23 cellular contexts compared by ENCODE assay signal in genomic region chr2:18526429-18526828, GRCh38. TPM values are rescaled to one million over a fixed set of nuclear protein-coding genes. Genes with fewer than 3 reads are reported as not detected.
DNase-seq lines count a peak whose midpoint lies in the region; ATAC-seq and TF ChIP-seq lines count a peak whose summit lies in the region.
"Had no signal": no experiment of that assay in that cellular context is flagged by ENCODE, and none has a peak within 500 bp of the region (broad histone marks: within the 10 kb centered on the region; RNA-seq: fewer than 3 reads in every experiment).

No MANE protein-coding gene starts in this region.

- peak overlapping the region; percentile 42 for H3K27ac Mint-ChIP-seq in mesothelial cell of epicardium
- H3K27ac Mint-ChIP-seq: CD4-positive, alpha-beta memory T cell had no signal

- no peaks in the 10 kb centered on the region for H3K36me3 Mint-ChIP-seq in mesothelial cell of epicardium
- H3K36me3 Mint-ChIP-seq: CD4-positive, alpha-beta memory T cell had no signal

- H3K27me3 ChIP-seq in esophagus muscularis mucosa = no peaks in the 10 kb centered on the region
- H3K27me3 ChIP-seq: SJSA1 had no signal

- ATAC-seq in left cardiac atrium = peak; percentile 22 to 24
- ATAC-seq in GM19395 (IDR thresholded peaks at IDR 0.05; ENCODE audit: unreplicated experiment) = no peak
- ATAC-seq: PC-3 had no signal

- H3K4me3 ChIP-seq in AG10803 (ENCODE audit: low read length) = no peak overlapping the region
- no peak overlapping the region for H3K4me3 ChIP-seq in esophagus muscularis mucosa
- H3K4me3 ChIP-seq: SJSA1 had no signal

- TF ChIP-seq POLR2A in esophagus muscularis mucosa (IDR thresholded peaks at IDR 0.05; ENCODE audit: low read depth) = no peak

- WGBS in esophagus muscularis mucosa = 20% methylated on average over 7 of the region's 7 CpGs

- H3K9me3 Mint-ChIP-seq in mesothelial cell of epicardium = no peaks in the 10 kb centered on the region
- H3K9me3 Mint-ChIP-seq: CD4-positive, alpha-beta memory T cell had no signal

- intact Hi-C loops in esophagus muscularis mucosa (cut with DNase I) (loop anchor here (10.0 kb wide), 1 partner anchor 458 kb away; no protein-coding TSS in a partner anchor), left cardiac atrium (cut with DNase I) (no loop called here)

- peaks cover 17% of the 10 kb centered on the region for H3K27me3 Mint-ChIP-seq in mesothelial cell of epicardium (ENCODE audit: low read depth)
- H3K27me3 Mint-ChIP-seq: CD4-positive, alpha-beta memory T cell had no signal

- H3K9me3 ChIP-seq in esophagus muscularis mucosa = no peaks in the 10 kb centered on the region
- H3K9me3 ChIP-seq: Caco-2, SJSA1 had no signal

- H3K4me1 Mint-ChIP-seq in mesothelial cell of epicardium = peaks cover 11% of the 10 kb centered on the region
- H3K4me1 Mint-ChIP-seq: CD4-positive, alpha-beta memory T cell had no signal

- TF ChIP-seq EP300 in esophagus muscularis mucosa (IDR thresholded peaks at IDR 0.05) = no peak

- DNase-seq in AG10803 (ENCODE audit: low read depth) (peak; percentile 37), esophagus muscularis mucosa (ENCODE audit: extremely low spot score) (no peak), left cardiac atrium (no peak), mesothelial cell of epicardium (ENCODE audit: low spot score in 2 of 2, unreplicated experiment in 2 of 2) (no peak), NCI-H1092 treated with DMSO at 0.1 percent for 48 hours (lab: John Stamatoyannopoulos, UW) (no peak), amniotic stem cell (lab: John Stamatoyannopoulos, UW) (no peak), NCI-H526 treated with DMSO at 0.1 percent for 48 hours (lab: John Stamatoyannopoulos, UW) (no peak)
- DNase-seq: C1 segment of cervical spinal cord, Caco-2, GOT3, HCEC 1CT, Karpas-422, NCI-H1092, NCI-H1436, NCI-H187 treated with DMSO at 0.1 percent for 48 hours, NCI-H2107, NCI-H524, NCI-H774, PC-3 had no signal

- peak overlapping the region; percentile 40 to 71 (median 54) for H3K27ac ChIP-seq in esophagus muscularis mucosa (replicated peaks in 1 of 4)
- H3K27ac ChIP-seq: HL-60, SJSA1 had no signal

- H3K36me3 ChIP-seq in esophagus muscularis mucosa = no peaks in the 10 kb centered on the region
- H3K36me3 ChIP-seq: SJSA1 had no signal

- H3K4me1 ChIP-seq in esophagus muscularis mucosa = peaks cover 31 to 67% (median 52%) of the 10 kb centered on the region in 4 donors
- H3K4me1 ChIP-seq: SJSA1 had no signal

- TF ChIP-seq CTCF in AG10803 (conservative IDR thresholded peaks at IDR 0.05; ENCODE audit: low read length) (no peak), esophagus muscularis mucosa (IDR thresholded peaks at IDR 0.05) (no peak), mesothelial cell of epicardium (IDR thresholded peaks at IDR 0.05; ENCODE audit: unreplicated experiment) (no peak)

- no peak overlapping the region for H3K4me3 Mint-ChIP-seq in mesothelial cell of epicardium
- H3K4me3 Mint-ChIP-seq: CD4-positive, alpha-beta memory T cell had no signal

RNA-seq across cellular contexts. Expression of gene RDH14, which starts 34.0 kb away (rescaled TPM):
- total RNA-seq in esophagus muscularis mucosa (10 to 100 TPM; 56.9 to 72.2 (median 65.1) TPM), left cardiac atrium (10 to 100 TPM; 35.7 to 39.5 TPM), mesothelial cell of epicardium (20.5 to 25.1 TPM (median 22.3 TPM) in 3 replicates)
